Comparison of ENCODE assay signal across 10 cellular contexts in genomic region chr13:22926176-22927007, GRCh38.
A peak's percentile ranks its signal among the peaks of the same experiment; 100 is the strongest.
DNase-seq lines count a peak whose midpoint lies in the region; ATAC-seq and TF ChIP-seq lines count a peak whose summit lies in the region.
"Had no signal": no experiment of that assay in that cellular context is flagged by ENCODE, and none has a peak within 500 bp of the region (broad histone marks: within the 10 kb centered on the region; RNA-seq: fewer than 3 reads in every experiment).

No MANE protein-coding gene starts in this region.

- no peak overlapping the region for H3K27ac Mint-ChIP-seq in activated naive CD8-positive, alpha-beta T cell
- H3K27ac Mint-ChIP-seq in activated naive CD8-positive, alpha-beta T cell treated with anti-CD3 and anti-CD28 coated beads, Interleukin-2, amount 50 U/mL, for 24 hours, result no peak overlapping the region

- no peaks in the 10 kb centered on the region for H3K27me3 ChIP-seq in mesenchymal stem cell (ENCODE audit: control insufficient read depth in 1 of 2, insufficient read depth in 1 of 2, low read length in 2 of 2)

- WGBS in mesenchymal stem cell, result 12% methylated on average over 60 of the region's 70 CpGs

- H3K4me1 Mint-ChIP-seq in activated naive CD8-positive, alpha-beta T cell (ENCODE audit: low read depth), result peaks cover 11% of the 10 kb centered on the region
- peaks cover 5% of the 10 kb centered on the region for H3K4me1 Mint-ChIP-seq in activated naive CD8-positive, alpha-beta T cell treated with anti-CD3 and anti-CD28 coated beads, Interleukin-2, amount 50 U/mL, for 24 hours

- no peaks in the 10 kb centered on the region for H3K36me3 ChIP-seq in mesenchymal stem cell (ENCODE audit: control insufficient read depth in 1 of 2, insufficient read depth in 2 of 2, low read depth in 1 of 2, low read length in 2 of 2)

- H3K4me2 ChIP-seq in mesenchymal stem cell (ENCODE audit: low read length, poor library complexity, severe bottlenecking), result peak overlapping the region; percentile 6

- no peak overlapping the region for H3K14ac ChIP-seq in mesenchymal stem cell (ENCODE audit: low read length in 2 of 2)

- no peaks in the 10 kb centered on the region for H3K36me3 Mint-ChIP-seq in activated naive CD8-positive, alpha-beta T cell
- H3K36me3 Mint-ChIP-seq in activated naive CD8-positive, alpha-beta T cell treated with anti-CD3 and anti-CD28 coated beads, Interleukin-2, amount 50 U/mL, for 24 hours (ENCODE audit: low read depth), result no peaks in the 10 kb centered on the region

- H2AFZ ChIP-seq in mesenchymal stem cell (ENCODE audit: low read depth, low read length), result no peak overlapping the region

- peak overlapping the region; percentile 64 for H3K9ac ChIP-seq in mesenchymal stem cell (ENCODE audit: low read length)

- H4K8ac ChIP-seq in mesenchymal stem cell (ENCODE audit: low read length), result peak overlapping the region; percentile 13

- no peak for ATAC-seq in activated naive CD8-positive, alpha-beta T cell treated with anti-CD3 and anti-CD28 coated beads, Interleukin-2, amount 50 U/mL, for 24 hours
- ATAC-seq in HG03175 (IDR thresholded peaks at IDR 0.05; ENCODE audit: unreplicated experiment), result no peak
- ATAC-seq: Panc1 had no signal

- no peak overlapping the region for H3K4ac ChIP-seq in mesenchymal stem cell (ENCODE audit: low read depth in 1 of 2, low read length in 2 of 2)

- H3K27ac ChIP-seq in coronary artery (peak overlapping the region in 1 of 2 donors; percentile 56), mesenchymal stem cell (ENCODE audit: low read length, poor library complexity, severe bottlenecking) (no peak overlapping the region)

- H2BK5ac ChIP-seq in mesenchymal stem cell (ENCODE audit: low read depth, low read length, poor library complexity, severe bottlenecking), result no peak overlapping the region

- no peak overlapping the region for H2BK12ac ChIP-seq in mesenchymal stem cell (ENCODE audit: low read length in 2 of 2)

- no peak overlapping the region for H3K23ac ChIP-seq in mesenchymal stem cell (ENCODE audit: low read length in 2 of 2)

- DNase-seq in activated naive CD8-positive, alpha-beta T cell treated with anti-CD3 and anti-CD28 coated beads, Interleukin-2, amount 50 U/mL, for 24 hours, result no peak
- DNase-seq in coronary artery (ENCODE audit: low spot score) (no peak), mesenchymal stem cell (peak; percentile 9), ureter (ENCODE audit: low spot score) (peak; percentile 84), Kasumi-1 (lab: John Stamatoyannopoulos, UW) (no peak)
- no peak for DNase-seq in stimulated activated naive CD4-positive, alpha-beta T cell (lab: John Stamatoyannopoulos, UW)
- DNase-seq: DND-41 had no signal

- TF ChIP-seq CTCF in coronary artery (IDR thresholded peaks at IDR 0.05), result no peak

- peak overlapping the region; percentile 45 for H3K4me3 Mint-ChIP-seq in activated naive CD8-positive, alpha-beta T cell
- H3K4me3 Mint-ChIP-seq in activated naive CD8-positive, alpha-beta T cell treated with anti-CD3 and anti-CD28 coated beads, Interleukin-2, amount 50 U/mL, for 24 hours, result no peak overlapping the region

- H2BK15ac ChIP-seq in mesenchymal stem cell (ENCODE audit: low read depth, poor library complexity, severe bottlenecking), result no peak overlapping the region

- H3K79me1 ChIP-seq in mesenchymal stem cell (replicated peaks; ENCODE audit: low read length, poor library complexity, severe bottlenecking), result no peaks in the 10 kb centered on the region

- H3K27me3 Mint-ChIP-seq in activated naive CD8-positive, alpha-beta T cell, result peaks cover 35% of the 10 kb centered on the region
- H3K27me3 Mint-ChIP-seq in activated naive CD8-positive, alpha-beta T cell treated with anti-CD3 and anti-CD28 coated beads, Interleukin-2, amount 50 U/mL, for 24 hours, result peaks cover 36% of the 10 kb centered on the region

- H3K4me3 ChIP-seq in coronary artery (peak overlapping the region; percentile 70), mesenchymal stem cell (ENCODE audit: insufficient read depth in 1 of 2, low read depth in 1 of 2, low read length in 2 of 2) (peak overlapping the region; percentile 43 to 62)

- no peak overlapping the region for H2BK120ac ChIP-seq in mesenchymal stem cell (ENCODE audit: low read depth, low read length)

- H3K9me3 ChIP-seq in mesenchymal stem cell (ENCODE audit: control insufficient read depth, low read length), result no peaks in the 10 kb centered on the region

- H4K91ac ChIP-seq in mesenchymal stem cell (ENCODE audit: low read length), result no peak overlapping the region

- peaks cover 10% of the 10 kb centered on the region for H3K4me1 ChIP-seq in mesenchymal stem cell (ENCODE audit: control insufficient read depth, insufficient read depth, low read depth, low read length)

- no peak overlapping the region for H2AK5ac ChIP-seq in mesenchymal stem cell (ENCODE audit: low read length, severe bottlenecking)

- H3K18ac ChIP-seq in mesenchymal stem cell (ENCODE audit: low read depth in 1 of 2, low read length in 2 of 2), result no peak overlapping the region

- no peaks in the 10 kb centered on the region for H3K9me3 Mint-ChIP-seq in activated naive CD8-positive, alpha-beta T cell (ENCODE audit: low read depth)
- no peaks in the 10 kb centered on the region for H3K9me3 Mint-ChIP-seq in activated naive CD8-positive, alpha-beta T cell treated with anti-CD3 and anti-CD28 coated beads, Interleukin-2, amount 50 U/mL, for 24 hours

Comparison
In these comparisons a context has a peak if more than half of its experiments do, and no peak if none do; other contexts are left out.
1. DNase-seq: peak in mesenchymal stem cell (single experiment) and ureter (single experiment); none in activated naive CD8-positive, alpha-beta T cell treated with anti-CD3 and anti-CD28 coated beads, Interleukin-2, amount 50 U/mL, for 24 hours (single experiment), coronary artery (single experiment), stimulated activated naive CD4-positive, alpha-beta T cell (0 of 6) and Kasumi-1 (0 of 2).